26 cellular contexts compared by ENCODE assay signal in the genomic region with DNA sequence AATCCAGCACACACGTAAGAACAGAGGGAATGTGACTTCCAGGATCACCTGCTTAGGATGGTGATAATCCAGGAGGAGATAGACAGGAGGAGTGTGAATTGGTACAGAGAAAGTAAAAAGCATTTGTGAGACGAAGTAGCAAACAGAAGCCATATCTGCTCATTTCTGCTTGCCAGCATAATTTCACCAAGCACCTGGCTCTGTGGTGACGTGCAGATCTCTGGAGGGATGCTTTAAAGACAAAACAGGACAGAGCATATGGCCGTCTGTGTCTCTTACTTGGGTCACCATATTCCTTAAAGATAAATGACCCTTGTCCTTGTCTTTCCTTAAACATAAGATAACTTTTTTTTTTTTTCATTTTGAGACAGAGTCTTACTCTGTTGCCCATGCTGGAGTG.
"Had no signal": no experiment of that assay in that cellular context is flagged by ENCODE, and none has a peak within 500 bp of the region (broad histone marks: within the 10 kb centered on the region; RNA-seq: fewer than 3 reads in every experiment).

No MANE protein-coding gene starts in this region.

- H3K27me3 Mint-ChIP-seq: activated CD4-positive, alpha-beta memory T cell treated with anti-CD3 and anti-CD28 coated beads for 36 hours; activated naive CD8-positive, alpha-beta T cell treated with anti-CD3 and anti-CD28 coated beads, Interleukin-2, amount 10 ng/mL, durations not matched to agents 7 days and 5 days; stimulated activated naive CD8-positive, alpha-beta T cell treated with anti-CD3 and anti-CD28 coated beads, Interleukin-15, amount 100 ng/mL, for 72 hours had no signal

- ATAC-seq: activated T-cell treated with anti-CD3 and anti-CD28 coated beads, Interleukin-2, amount 50 U/mL, for 72 hours; natural killer cell; pancreas; psoas muscle; stimulated activated naive CD8-positive, alpha-beta T cell treated with anti-CD3 and anti-CD28 coated beads, Interleukin-15, amount 100 ng/mL, for 72 hours; T-helper 17 cell had no signal

- H3K36me3 Mint-ChIP-seq: activated CD4-positive, alpha-beta memory T cell treated with anti-CD3 and anti-CD28 coated beads for 36 hours; activated naive CD8-positive, alpha-beta T cell treated with anti-CD3 and anti-CD28 coated beads, Interleukin-2, amount 10 ng/mL, durations not matched to agents 7 days and 5 days; natural killer cell had no signal

- H3K4me3 ChIP-seq: esophagus muscularis mucosa, left ventricle myocardium inferior, pancreas, psoas muscle, right atrium auricular region, transverse colon had no signal

- H3K4me3 Mint-ChIP-seq: activated CD4-positive, alpha-beta memory T cell treated with anti-CD3 and anti-CD28 coated beads for 36 hours; activated naive CD4-positive, alpha-beta T cell treated with anti-CD3 and anti-CD28 coated beads for 36 hours; activated naive CD8-positive, alpha-beta T cell treated with anti-CD3 and anti-CD28 coated beads, Interleukin-2, amount 10 ng/mL, durations not matched to agents 7 days and 5 days; activated T-cell treated with anti-CD3 and anti-CD28 coated beads, Interleukin-2, amount 50 U/mL, for 72 hours; natural killer cell; stimulated activated naive CD8-positive, alpha-beta T cell treated with anti-CD3 and anti-CD28 coated beads, Interleukin-15, amount 100 ng/mL, for 72 hours; T-helper 17 cell had no signal

- H3K4me1 Mint-ChIP-seq: activated naive CD8-positive, alpha-beta T cell treated with anti-CD3 and anti-CD28 coated beads, Interleukin-2, amount 10 ng/mL, durations not matched to agents 7 days and 5 days; natural killer cell had no signal

- H3K4me1 ChIP-seq: esophagus muscularis mucosa, pancreas, psoas muscle, transverse colon had no signal

- H3K9me3 ChIP-seq: esophagus muscularis mucosa, left ventricle myocardium inferior, neutrophil, pancreas, psoas muscle, right atrium auricular region, transverse colon had no signal

- H3K36me3 ChIP-seq: esophagus muscularis mucosa, left ventricle myocardium inferior, neutrophil, pancreas, right atrium auricular region, transverse colon had no signal

- H3K27ac ChIP-seq: esophagus muscularis mucosa, left ventricle myocardium inferior, neutrophil, pancreas, psoas muscle, right atrium auricular region, transverse colon had no signal

- H3K27me3 ChIP-seq: esophagus muscularis mucosa, neutrophil, pancreas, right atrium auricular region, transverse colon had no signal

- H3K9me3 Mint-ChIP-seq: activated CD4-positive, alpha-beta memory T cell treated with anti-CD3 and anti-CD28 coated beads for 36 hours; activated naive CD4-positive, alpha-beta T cell treated with anti-CD3 and anti-CD28 coated beads for 36 hours; activated naive CD8-positive, alpha-beta T cell treated with anti-CD3 and anti-CD28 coated beads, Interleukin-2, amount 10 ng/mL, durations not matched to agents 7 days and 5 days; activated T-cell treated with anti-CD3 and anti-CD28 coated beads, Interleukin-2, amount 50 U/mL, for 72 hours; natural killer cell; stimulated activated naive CD8-positive, alpha-beta T cell treated with anti-CD3 and anti-CD28 coated beads, Interleukin-15, amount 100 ng/mL, for 72 hours had no signal

- FAIRE-seq: endothelial cell of umbilical vein, frontal cortex, pancreas, urothelium cell line had no signal

- DNase-seq: activated CD4-positive, alpha-beta memory T cell treated with anti-CD3 and anti-CD28 coated beads for 36 hours; activated CD4-positive, alpha-beta T cell treated with anti-CD3 and anti-CD28 coated beads for 48 hours; activated effector memory CD4-positive, alpha-beta T cell treated with Interleukin-2 at 50 U/mL for 16 hours; activated naive CD4-positive, alpha-beta T cell treated with anti-CD3 and anti-CD28 coated beads for 36 hours; activated naive CD8-positive, alpha-beta T cell treated with anti-CD3 and anti-CD28 coated beads, Interleukin-2, amount 10 ng/mL, durations not matched to agents 7 days and 5 days; activated T-cell treated with anti-CD3 and anti-CD28 coated beads, Interleukin-2, amount 50 U/mL, for 72 hours; amniotic stem cell; dermis blood vessel endothelial cell; effector memory CD4-positive, alpha-beta T cell; glutamatergic neuron; hippocampal formation; left ventricle myocardium inferior; midbrain; natural killer cell; pancreas; psoas muscle; stimulated activated CD4-positive, alpha-beta T cell treated with anti-CD3 and anti-CD28 coated beads, Interleukin-4, amount 100 ng/mL, for 4 hours; stimulated activated naive CD8-positive, alpha-beta T cell treated with anti-CD3 and anti-CD28 coated beads, Interleukin-15, amount 100 ng/mL, for 72 hours; T-helper 17 cell; transverse colon had no signal

- H3K27ac Mint-ChIP-seq: activated CD4-positive, alpha-beta memory T cell treated with anti-CD3 and anti-CD28 coated beads for 36 hours; activated naive CD4-positive, alpha-beta T cell treated with anti-CD3 and anti-CD28 coated beads for 36 hours; activated naive CD8-positive, alpha-beta T cell treated with anti-CD3 and anti-CD28 coated beads, Interleukin-2, amount 10 ng/mL, durations not matched to agents 7 days and 5 days; activated T-cell treated with anti-CD3 and anti-CD28 coated beads, Interleukin-2, amount 50 U/mL, for 72 hours; natural killer cell; stimulated activated naive CD8-positive, alpha-beta T cell treated with anti-CD3 and anti-CD28 coated beads, Interleukin-15, amount 100 ng/mL, for 72 hours; T-helper 17 cell had no signal
